ENCODE assay signal across 8 cellular contexts in genomic region chr9:14768561-14769234, GRCh38. TPM values are rescaled to one million over a fixed set of nuclear protein-coding genes. Genes with fewer than 3 reads are reported as not detected.
DNase-seq lines count a peak whose midpoint lies in the region; ATAC-seq, FAIRE-seq and TF ChIP-seq lines count a peak whose summit lies in the region.

No MANE protein-coding gene starts in this region.

- no peak overlapping the region for H3K9ac ChIP-seq in MM.1S (ENCODE audit: low read length)

- H4K20me1 ChIP-seq in MM.1S (ENCODE audit: insufficient read depth, low read length), result no peaks in the 10 kb centered on the region

- H3F3A ChIP-seq in MM.1S (ENCODE audit: insufficient read depth, low read length), result no peaks in the 10 kb centered on the region

- H3K4me2 ChIP-seq in MM.1S (ENCODE audit: low read depth, low read length), result 0 out of 2 replicates have a peak overlapping the region, but pooled peaks have one; percentile 32

- H3K27ac ChIP-seq in MM.1S (ENCODE audit: low read length), result no peak overlapping the region
- H3K27ac ChIP-seq in pancreas, result no peak overlapping the region

- no peaks in the 10 kb centered on the region for H3K36me3 ChIP-seq in MM.1S (replicated peaks; ENCODE audit: insufficient read depth, low read length)
- H3K36me3 ChIP-seq in pancreas, result peaks cover 0 to 4% (median 0%) of the 10 kb centered on the region in 3 donors

- intact Hi-C loops in pancreas (cut with DNase I), result no loop called here
- intact Hi-C loops in lower leg skin (cut with DNase I; ENCODE audit: low total_unique reads), result loop anchor here (5.0 kb wide), 2 partner anchors 151 to 1519 kb away; no protein-coding TSS in a partner anchor

- 21 to 22% methylated on average over 6 of the region's 6 CpGs for WGBS in pancreas, 2 donors
- 24% methylated on average over 6 of the region's 6 CpGs for WGBS in lower leg skin, 2 donors

- no peak overlapping the region for H2AFZ ChIP-seq in MM.1S (ENCODE audit: low read length)

- TF ChIP-seq CTCF in MM.1S (IDR thresholded peaks at IDR 0.05; ENCODE audit: low read length), result peak; percentile 56
- TF ChIP-seq CTCF in pancreas (IDR thresholded peaks at IDR 0.05), result peak; percentile 23 to 70 (median 48)
- TF ChIP-seq CTCF in lower leg skin (IDR thresholded peaks at IDR 0.05), result peak in 1 of 3 donors; percentile 39

- H3K9me3 ChIP-seq in MM.1S (replicated peaks; ENCODE audit: insufficient read depth, low read length), result no peaks in the 10 kb centered on the region
- no peaks in the 10 kb centered on the region for H3K9me3 ChIP-seq in pancreas

- ATAC-seq in pancreas, result peak in 3 of 4 donors; percentile 75 to 85 (median 81)

- no peak for FAIRE-seq in pancreas (lab: Jason Lieb, UNC)

- H3K4me3 ChIP-seq in MM.1S (ENCODE audit: low read length), result no peak overlapping the region
- H3K4me3 ChIP-seq in pancreas, result no peak overlapping the region
- no peak overlapping the region for H3K4me3 ChIP-seq in lower leg skin (ENCODE audit: low read depth, poor library complexity, severe bottlenecking)

- no peak for TF ChIP-seq POLR2A in lower leg skin (IDR thresholded peaks at IDR 0.05)

- H3K27me3 ChIP-seq in MM.1S (replicated peaks; ENCODE audit: insufficient read depth, low read length) (no peaks in the 10 kb centered on the region), pancreas (no peaks in the 10 kb centered on the region)

- H3K79me2 ChIP-seq in MM.1S (ENCODE audit: low read length), result no peaks in the 10 kb centered on the region

- H3K9me2 ChIP-seq in MM.1S (replicated peaks; ENCODE audit: insufficient read depth, low read length), result no peaks in the 10 kb centered on the region

- H3K4me1 ChIP-seq in MM.1S (ENCODE audit: low read length), result no peaks in the 10 kb centered on the region
- no peaks in the 10 kb centered on the region for H3K4me1 ChIP-seq in pancreas

- peak; percentile 40 for DNase-seq in A172 (ENCODE audit: low spot score)
- DNase-seq in GF-D8 (lab: John Stamatoyannopoulos, UW), result peak; percentile 2
- peak; percentile 21 for DNase-seq in MM.1S
- peak; percentile 50 for DNase-seq in SKM-1 treated with dmso at 0.1 percent for 144 hours (lab: John Stamatoyannopoulos, UW; ENCODE audit: unreplicated experiment)
- peak; percentile 31 for DNase-seq in fibroblast of the conjunctiva (ENCODE audit: low read depth)
- DNase-seq in pancreas, result peak in 1 of 6 donors; percentile 25
- DNase-seq in lower leg skin (ENCODE audit: low spot score in 2 of 2), result no peak
- no peak for DNase-seq in activated CD4-positive, alpha-beta T cell treated with anti-CD3 and anti-CD28 coated beads, Interleukin-2, amount 50 U/mL, for 1 hour

RNA-seq across cellular contexts. Expression of gene CER1, which starts 46.2 kb away (rescaled TPM):
- total RNA-seq in A172 (2014; rRNA removed; shearing (Covaris generic)), result not detected in 2 replicates
- total RNA-seq in pancreas (not detected), lower leg skin (not detected)
- polyA plus RNA-seq in pancreas, result under 1 TPM in 1 of 2 donors, not detected in 1; 0.12 TPM

Comparison
In these comparisons a context has a peak if more than half of its experiments do, and no peak if none do; other contexts are left out.
1. DNase-seq: peak in A172 (single experiment), GF-D8 (single experiment), MM.1S (single experiment), SKM-1 treated with dmso at 0.1 percent for 144 hours (single experiment) and fibroblast of the conjunctiva (single experiment); none in lower leg skin (0 of 2) and activated CD4-positive, alpha-beta T cell treated with anti-CD3 and anti-CD28 coated beads, Interleukin-2, amount 50 U/mL, for 1 hour (single experiment).